Comparison of ENCODE assay signal across 8 cellular contexts in the genomic region with DNA sequence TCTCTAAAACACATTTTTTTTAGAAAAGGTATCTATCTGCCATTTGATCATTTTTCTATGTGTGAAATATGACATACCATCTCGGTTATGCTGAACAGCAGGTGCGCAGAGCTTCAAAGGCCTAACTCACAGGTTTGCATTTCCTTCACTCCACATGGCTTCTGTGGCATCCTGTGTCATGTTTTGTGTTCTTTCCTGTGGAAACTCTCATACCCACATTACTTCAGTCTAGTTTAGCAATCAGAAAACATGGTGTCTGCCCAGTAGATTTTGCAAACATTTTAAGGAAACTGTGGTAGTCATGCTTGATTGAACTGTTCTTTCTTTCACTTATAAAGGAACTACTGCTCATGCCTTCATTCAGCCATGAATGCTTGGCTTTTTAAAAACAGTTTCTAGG. TPM values are rescaled to one million over a fixed set of nuclear protein-coding genes. Genes with fewer than 3 reads are reported as not detected.
A peak's percentile ranks its signal among the peaks of the same experiment; 100 is the strongest.
DNase-seq lines count a peak whose midpoint lies in the region; ATAC-seq and TF ChIP-seq lines count a peak whose summit lies in the region.

No MANE protein-coding gene starts in this region.

- in situ Hi-C loops in GM18951 (cut with MboI; ENCODE audit: low sequenced_read_pairs, unreplicated experiment) = no loop called here

- DNase-seq in SKM-1 (lab: John Stamatoyannopoulos, UW; ENCODE audit: unreplicated experiment) (peak; percentile 93), cerebellar cortex (ENCODE audit: low spot score) (peak; percentile 9), SK-N-DZ (ENCODE audit: low spot score) (no peak), COLO668 (lab: John Stamatoyannopoulos, UW; ENCODE audit: unreplicated experiment) (no peak), cortex of kidney (lab: John Stamatoyannopoulos, UW) (no peak)
- peak; percentile 37 for DNase-seq in stimulated activated naive CD8-positive, alpha-beta T cell treated with anti-CD3 and anti-CD28 coated beads, Interleukin-15, Interleukin-2, amounts not matched to agents 100 U/mL and 50 U/mL, for 24 hours

- peak; percentile 18 for TF ChIP-seq POLR2A in GM18951 (IDR thresholded peaks at IDR 0.05; ENCODE audit: extremely low read depth, insufficient read depth, insufficient read length)

- peak; percentile 90 for ATAC-seq in HG02938 (IDR thresholded peaks at IDR 0.05; ENCODE audit: unreplicated experiment)
- peak; percentile 84 for ATAC-seq in stimulated activated naive CD8-positive, alpha-beta T cell treated with anti-CD3 and anti-CD28 coated beads, Interleukin-15, Interleukin-2, amounts not matched to agents 100 U/mL and 50 U/mL, for 24 hours

RNA-seq across cellular contexts. Expression of gene ARAP2, which starts 11.3 kb away (rescaled TPM):
- 0.13 TPM in 1 of 2 replicates, not detected in the other for polyA plus RNA-seq in SK-N-DZ (2014; cell fraction: cytosol; rRNA removed)
- polyA plus RNA-seq in SK-N-DZ (2014; cell fraction: nucleus; rRNA removed) = 0.01 and 0.23 TPM in 2 replicates

RNA-seq across cellular contexts. Expression of gene DTHD1, which starts 25.8 kb away (rescaled TPM):
- not detected in 2 replicates for polyA plus RNA-seq in SK-N-DZ (2014; cell fraction: cytosol; rRNA removed)
- polyA plus RNA-seq in SK-N-DZ (2014; cell fraction: nucleus; rRNA removed) = not detected in 2 replicates

Comparison
In these comparisons a context has a peak if more than half of its experiments do, and no peak if none do; other contexts are left out.
1. DNase-seq: peak in SKM-1 (single experiment), cerebellar cortex (single experiment) and stimulated activated naive CD8-positive, alpha-beta T cell treated with anti-CD3 and anti-CD28 coated beads, Interleukin-15, Interleukin-2, amounts not matched to agents 100 U/mL and 50 U/mL, for 24 hours (single experiment); none in SK-N-DZ (single experiment), COLO668 (single experiment) and cortex of kidney (single experiment).